In genomic region chr11:113675003-113675471, GRCh38 we compare ENCODE assay signal across 8 cellular contexts. TPM values are rescaled to one million over a fixed set of nuclear protein-coding genes. Genes with fewer than 3 reads are reported as not detected.
DNase-seq lines count a peak whose midpoint lies in the region; ATAC-seq, FAIRE-seq and TF ChIP-seq lines count a peak whose summit lies in the region.

No MANE protein-coding gene starts in this region.

- WGBS in H1 (ENCODE audit: extremely low coverage in 1 of 2, insufficient coverage in 1 of 2, insufficient read length in 1 of 2, insufficient replicate concordance in 2 of 2, low coverage in 1 of 2, low lambda C conversion rate in 2 of 2, missing lambda C conversion rate in 1 of 2), 2 experiments = 91% methylated on average over 4 of the region's 4 CpGs; no CpG with 5 or more reads in 1 of the 2 experiments
- 67 to 73% methylated on average over 2 to 4 of the region's 4 CpGs for WGBS in transverse colon (ENCODE audit: low coverage in 1 of 2), 2 donors

- no peak overlapping the region for H4K5ac ChIP-seq in H1 (ENCODE audit: insufficient read length, low read depth, low read length)

- no peak overlapping the region for H3K18ac ChIP-seq in H1 (ENCODE audit: extremely low read depth, low read length)

- H3K79me1 ChIP-seq in H1 (ENCODE audit: low read depth, low read length) = no peaks in the 10 kb centered on the region

- H3K36me3 Mint-ChIP-seq in endothelial cell (ENCODE audit: low read depth, unreplicated experiment) = no peaks in the 10 kb centered on the region

- H3K27ac Mint-ChIP-seq in endothelial cell (ENCODE audit: unreplicated experiment) = no peak overlapping the region

- no peak for TF ChIP-seq EP300 in H1 (IDR thresholded peaks at IDR 0.05; ENCODE audit: borderline replicate concordance in 1 of 2, low read depth in 2 of 2, low read length in 2 of 2)
- TF ChIP-seq EP300 in transverse colon (IDR thresholded peaks at IDR 0.05; ENCODE audit: low read depth) = no peak

- H2BK120ac ChIP-seq in H1 (replicated peaks; ENCODE audit: low read depth, low read length) = no peak overlapping the region

- POLR2A ChIA-PET in H1 (lab: Charles Lee; ENCODE audit: partially characterized antibody) = no interaction called here

- H3K14ac ChIP-seq in H1 (ENCODE audit: insufficient read length) = no peak overlapping the region

- no peak overlapping the region for H3K4me3 Mint-ChIP-seq in endothelial cell (ENCODE audit: unreplicated experiment)

- CTCF ChIA-PET in H1 (lab: Charles Lee; ENCODE audit: partially characterized antibody) = interaction anchor here (0.6 to 1.2 kb wide), 4 partner anchors 9 to 143 kb away, joined by 3 read pairs; no protein-coding TSS in a partner anchor

- H2BK15ac ChIP-seq in H1 (ENCODE audit: low read length) = no peak overlapping the region

- no peaks in the 10 kb centered on the region for H4K20me1 ChIP-seq in H1 (replicated peaks in 1 of 2; ENCODE audit: control insufficient read depth in 1 of 2, insufficient read depth in 2 of 2, low read length in 2 of 2)

- no peak overlapping the region for H4K8ac ChIP-seq in H1 (ENCODE audit: extremely low read depth, insufficient read depth, low read length)

- H3K23ac ChIP-seq in H1 (ENCODE audit: insufficient read length) = no peak overlapping the region

- intact Hi-C loops in transverse colon (cut with DNase I; ENCODE audit: low total_unique reads) = no loop called here

- DNase-seq in Daoy (ENCODE audit: low read depth) = peak; percentile 91
- peak; percentile 65 for DNase-seq in GM20000 (ENCODE audit: low spot score)
- no peak for DNase-seq in H1 (ENCODE audit: low read depth in 1 of 2, low spot score in 2 of 2)
- DNase-seq in GM19240 (ENCODE audit: insufficient read length, low spot score) = no peak
- no peak for DNase-seq in transverse colon
- no peak for DNase-seq in amygdala (lab: John Stamatoyannopoulos, UW)
- no peak for DNase-seq in endothelial cell (ENCODE audit: low spot score)

- H3K79me2 ChIP-seq in H1 (ENCODE audit: control insufficient read depth in 1 of 2, insufficient read depth in 2 of 2, low read length in 2 of 2) = no peaks in the 10 kb centered on the region

- TF ChIP-seq CTCF in GM20000 (IDR thresholded peaks at IDR 0.05; ENCODE audit: extremely low read depth, missing control alignments) = no peak
- TF ChIP-seq CTCF in H1 (IDR thresholded peaks at IDR 0.05; ENCODE audit: control extremely low read depth in 1 of 3, insufficient read depth in 1 of 3, low read depth in 1 of 3, low read length in 3 of 3) = no peak
- TF ChIP-seq CTCF in transverse colon (IDR thresholded peaks at IDR 0.05) = no peak
- no peak for TF ChIP-seq CTCF in endothelial cell (IDR thresholded peaks at IDR 0.05; ENCODE audit: unreplicated experiment)

- H4K91ac ChIP-seq in H1 (replicated peaks; ENCODE audit: insufficient read length, low read length) = no peak overlapping the region

- H3K27ac ChIP-seq in H1 (ENCODE audit: low read depth, low read length) (no peak overlapping the region), transverse colon (no peak overlapping the region)

- no peak overlapping the region for H2BK20ac ChIP-seq in H1 (ENCODE audit: low read length)

- no peak for FAIRE-seq in H1 (lab: Jason Lieb, UNC)

- in situ Hi-C loops in transverse colon (cut with MboI; ENCODE audit: low pct_ligation_motif_present in 1 of 4, low pct_unique_long_range_greater_than_20kb in 1 of 4, low sequenced_read_pairs in 3 of 4) = no loop called here

- H2AFZ ChIP-seq in H1 (ENCODE audit: low read length) = no peak overlapping the region

- H3K9me3 Mint-ChIP-seq in endothelial cell (ENCODE audit: unreplicated experiment) = no peaks in the 10 kb centered on the region

- H3K4me3 ChIP-seq in H1 (ENCODE audit: extremely low read depth in 1 of 4, insufficient read depth in 2 of 4, low read depth in 3 of 4, low read length in 4 of 4) (no peak overlapping the region), transverse colon (no peak overlapping the region)

- no peak overlapping the region for H3K56ac ChIP-seq in H1 (replicated peaks; ENCODE audit: insufficient read length, low read depth, low read length)

- peaks cover 0 to 12% (median 3%) of the 10 kb centered on the region in 4 experiments; a peak in 4 of 7 replicates for H3K4me1 ChIP-seq in H1 (replicated peaks in 1 of 4; ENCODE audit: control insufficient read depth in 3 of 4, insufficient read depth in 4 of 4, low read length in 3 of 4)
- no peaks in the 10 kb centered on the region for H3K4me1 ChIP-seq in transverse colon

- H2AK5ac ChIP-seq in H1 (ENCODE audit: low read depth, low read length) = no peak overlapping the region

- H3K27me3 Mint-ChIP-seq in endothelial cell (ENCODE audit: unreplicated experiment) = no peaks in the 10 kb centered on the region

- H3K36me3 ChIP-seq in H1 (ENCODE audit: control insufficient read depth in 2 of 4, insufficient read depth in 4 of 4, low read length in 3 of 4) (no peaks in the 10 kb centered on the region; a peak in 1 of 8 replicates), transverse colon (no peaks in the 10 kb centered on the region)

- peak; percentile 89 for ATAC-seq in HG03520 (IDR thresholded peaks at IDR 0.05; ENCODE audit: unreplicated experiment)

- H3K4me2 ChIP-seq in H1 (ENCODE audit: insufficient read depth in 1 of 2, low read depth in 2 of 2, low read length in 2 of 2) = no peak overlapping the region

- H3K4me1 Mint-ChIP-seq in endothelial cell (ENCODE audit: unreplicated experiment) = no peaks in the 10 kb centered on the region

- TF ChIP-seq POLR2A in H1 (IDR thresholded peaks at IDR 0.05; ENCODE audit: control extremely low read depth in 1 of 2, low read depth in 2 of 2, low read length in 2 of 2) (no peak), transverse colon (IDR thresholded peaks at IDR 0.05) (no peak)

- no peak overlapping the region for H2BK12ac ChIP-seq in H1 (ENCODE audit: low read depth, low read length)

- TF ChIP-seq RAD21 in H1 (IDR thresholded peaks at IDR 0.05 in 1 of 2, conservative IDR thresholded peaks at IDR 0.05 in 1 of 2; ENCODE audit: low read depth in 2 of 2, low read length in 2 of 2) = no peak

- H3K4ac ChIP-seq in H1 (replicated peaks; ENCODE audit: insufficient read length, low read depth, low read length) = no peak overlapping the region

- H3K23me2 ChIP-seq in H1 (ENCODE audit: low read depth, low read length) = peaks cover 2% of the 10 kb centered on the region; the same call in 1 of the 2 replicates

- H3K9ac ChIP-seq in H1 (replicated peaks in 1 of 4; ENCODE audit: extremely low read depth in 1 of 4, low read depth in 3 of 4, low read length in 3 of 4) = no peak overlapping the region

- H2BK5ac ChIP-seq in H1 (ENCODE audit: low read depth, low read length) = no peak overlapping the region

- no peaks in the 10 kb centered on the region for H3K27me3 ChIP-seq in H1 (replicated peaks in 1 of 4; ENCODE audit: control insufficient read depth in 3 of 4, extremely low read depth in 1 of 4, insufficient read depth in 3 of 4, low read length in 3 of 4)
- H3K27me3 ChIP-seq in transverse colon = no peaks in the 10 kb centered on the region

- no peaks in the 10 kb centered on the region for H3K9me3 ChIP-seq in H1 (ENCODE audit: insufficient read depth in 2 of 2, low read depth in 1 of 2, low read length in 1 of 2)
- H3K9me3 ChIP-seq in transverse colon = no peaks in the 10 kb centered on the region

TF ChIP-seq in H1, 55 proteins besides CTCF, POLR2A, EP300 and RAD21:
- TF ChIP-seq SUZ12 (IDR thresholded peaks at IDR 0.05; ENCODE audit: low read length) = peak; percentile 1; the same call in 1 of the 2 replicates
- no peak for TF ChIP-seq GTF2F1 (IDR thresholded peaks at IDR 0.05; ENCODE audit: borderline replicate concordance, low read depth, low read length)
TF ChIP-seq in H1: peak in this region for 1.

RNA-seq across cellular contexts. Expression of gene TMPRSS5, which starts 31.1 kb away (rescaled TPM):
- 0.69 TPM in 1 of 2 replicates, not detected in the other for total RNA-seq in Daoy (2014; rRNA removed; shearing (Covaris generic))
- total RNA-seq in H1 (2021; fragmentation: NEBNext Ultra II Directional; extraction: Animal tissue kit (Norgen Biotek cat#: 25700)) = 0.78 and 1.1 TPM in 2 replicates
- 0.53 and 0.54 TPM in 2 replicates for polyA plus RNA-seq in H1 (2011; rRNA removed)
- 0.52 TPM for polyA plus RNA-seq in H1 (2011; cell fraction: cytosol; rRNA removed)
- polyA plus RNA-seq in H1 (2011; cell fraction: nucleus; rRNA removed) = 2.9 TPM
- 0.40 to 0.93 TPM (median 0.75 TPM) in 4 replicates for polyA plus RNA-seq in H1 (2012, experiment 1 of 2)
- polyA plus RNA-seq in H1 (2012, experiment 2 of 2) = not detected
- 0.22 TPM for polyA plus RNA-seq in H1 (2013, experiment 1 of 2)
- polyA plus RNA-seq in H1 (2013, experiment 2 of 2) = 0.13 TPM
- polyA minus RNA-seq in H1 (2011; rRNA and poly(A)+ RNA removed) = 0.73 and 0.83 TPM in 2 replicates
- polyA minus RNA-seq in H1 (2011; cell fraction: cytosol; rRNA and poly(A)+ RNA removed) = 4.3 TPM
- 1.1 TPM for polyA minus RNA-seq in H1 (2011; cell fraction: nucleus; rRNA and poly(A)+ RNA removed)
- total RNA-seq in transverse colon (under 1 TPM in 2 of 4 donors, not detected in 2; 0.27 to 0.79 TPM), endothelial cell (ENCODE audit: unreplicated experiment) (2.7 TPM)

Comparison
In these comparisons a context has a peak if more than half of its experiments do, and no peak if none do; other contexts are left out.
1. DNase-seq: peak in Daoy (single experiment) and GM20000 (single experiment); none in H1 (0 of 2), GM19240 (single experiment), transverse colon (single experiment), amygdala (0 of 56) and endothelial cell (single experiment).